ENCODE assay signal across 1 cellular context in genomic region chr19:1935484-1936208, GRCh38.
TF ChIP-seq lines count a peak whose summit lies in the region.

No MANE protein-coding gene starts in this region.

TF ChIP-seq in SK-N-SH, 30 proteins besides CTCF, POLR2A, EP300 and RAD21:
- no peak for TF ChIP-seq REST (IDR thresholded peaks at IDR 0.05; ENCODE audit: low read depth, low read length)
- TF ChIP-seq RCOR1 (IDR thresholded peaks at IDR 0.05; ENCODE audit: low read length): no peak
- TF ChIP-seq, protein P1, sequence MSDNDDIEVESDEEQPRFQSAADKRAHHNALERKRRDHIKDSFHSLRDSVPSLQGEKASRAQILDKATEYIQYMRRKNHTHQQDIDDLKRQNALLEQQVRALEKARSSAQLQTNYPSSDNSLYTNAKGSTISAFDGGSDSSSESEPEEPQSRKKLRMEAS (IDR thresholded peaks at IDR 0.05; ENCODE audit: low read depth): no peak
- no peak for TF ChIP-seq FOXJ3 (CRISPR knock-in tag; IDR thresholded peaks at IDR 0.05)
- TF ChIP-seq CHD2 (IDR thresholded peaks at IDR 0.05; ENCODE audit: low read length, partially characterized antibody): no peak
- TF ChIP-seq, protein P2, sequence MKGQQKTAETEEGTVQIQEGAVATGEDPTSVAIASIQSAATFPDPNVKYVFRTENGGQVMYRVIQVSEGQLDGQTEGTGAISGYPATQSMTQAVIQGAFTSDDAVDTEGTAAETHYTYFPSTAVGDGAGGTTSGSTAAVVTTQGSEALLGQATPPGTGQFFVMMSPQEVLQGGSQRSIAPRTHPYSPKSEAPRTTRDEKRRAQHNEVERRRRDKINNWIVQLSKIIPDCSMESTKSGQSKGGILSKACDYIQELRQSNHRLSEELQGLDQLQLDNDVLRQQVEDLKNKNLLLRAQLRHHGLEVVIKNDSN (IDR thresholded peaks at IDR 0.05; ENCODE audit: borderline replicate concordance, low read depth): no peak
- no peak for TF ChIP-seq ZBTB33 (IDR thresholded peaks at IDR 0.05; ENCODE audit: borderline replicate concordance, low read depth)
- no peak for TF ChIP-seq POLR2AphosphoS5 (IDR thresholded peaks at IDR 0.05; ENCODE audit: low read depth, low read length)
- TF ChIP-seq NFIC (IDR thresholded peaks at IDR 0.05; ENCODE audit: borderline replicate concordance): no peak
- no peak for TF ChIP-seq GABPA (IDR thresholded peaks at IDR 0.05; ENCODE audit: low read depth)
- TF ChIP-seq, protein P3, sequence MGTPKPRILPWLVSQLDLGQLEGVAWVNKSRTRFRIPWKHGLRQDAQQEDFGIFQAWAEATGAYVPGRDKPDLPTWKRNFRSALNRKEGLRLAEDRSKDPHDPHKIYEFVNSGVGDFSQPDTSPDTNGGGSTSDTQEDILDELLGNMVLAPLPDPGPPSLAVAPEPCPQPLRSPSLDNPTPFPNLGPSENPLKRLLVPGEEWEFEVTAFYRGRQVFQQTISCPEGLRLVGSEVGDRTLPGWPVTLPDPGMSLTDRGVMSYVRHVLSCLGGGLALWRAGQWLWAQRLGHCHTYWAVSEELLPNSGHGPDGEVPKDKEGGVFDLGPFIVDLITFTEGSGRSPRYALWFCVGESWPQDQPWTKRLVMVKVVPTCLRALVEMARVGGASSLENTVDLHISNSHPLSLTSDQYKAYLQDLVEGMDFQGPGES (IDR thresholded peaks at IDR 0.05; ENCODE audit: low read depth, low read length): no peak
